25 cellular contexts compared by ENCODE assay signal in genomic region chr15:87881001-87881400, GRCh38.
"Had no signal": no experiment of that assay in that cellular context is flagged by ENCODE, and none has a peak within 500 bp of the region (broad histone marks: within the 10 kb centered on the region; RNA-seq: fewer than 3 reads in every experiment).

No MANE protein-coding gene starts in this region.

- H3K4me3 ChIP-seq: breast epithelium, SJSA1 had no signal

- H3K36me3 Mint-ChIP-seq: activated CD8-positive, alpha-beta memory T cell treated with anti-CD3 and anti-CD28 coated beads, Interleukin-2, amount 10 ng/mL, durations not matched to agents 7 days and 5 days; activated naive CD4-positive, alpha-beta T cell treated with anti-CD3 and anti-CD28 coated beads, Interleukin-2, amount 50 U/mL, for 24 hours had no signal

- H3K9me3 Mint-ChIP-seq: activated T-cell treated with anti-CD3 and anti-CD28 coated beads, Interleukin-2, amount 50 U/mL, for 24 hours; activated T-helper 1 cell treated with anti-CD3 and anti-CD28 coated beads, Interleukin-12 subunit alpha, Interleukin-12 subunit beta, Interleukin-2, Interleukin-4 antibody, amounts not matched to agents 30 ng/mL and 10 ng/mL and 1 ng/mL, durations not matched to agents 14 hours and 24 hours and 36 hours; T-helper 1 cell treated with Interleukin-12 subunit alpha and Interleukin-12 subunit beta and Interleukin-4 antibody, amounts not matched to agents 30 μg/mL and 1 μg/mL, for 36 hours had no signal

- H3K4me1 Mint-ChIP-seq: activated CD8-positive, alpha-beta memory T cell treated with anti-CD3 and anti-CD28 coated beads, Interleukin-2, amount 10 ng/mL, durations not matched to agents 7 days and 5 days; activated naive CD4-positive, alpha-beta T cell treated with anti-CD3 and anti-CD28 coated beads, Interleukin-2, amount 50 U/mL, for 24 hours had no signal

- H3K27ac Mint-ChIP-seq: activated CD8-positive, alpha-beta memory T cell treated with anti-CD3 and anti-CD28 coated beads, Interleukin-2, amount 10 ng/mL, durations not matched to agents 7 days and 5 days; activated naive CD4-positive, alpha-beta T cell treated with anti-CD3 and anti-CD28 coated beads, Interleukin-2, amount 50 U/mL, for 24 hours; activated T-cell treated with anti-CD3 and anti-CD28 coated beads, Interleukin-2, amount 50 U/mL, for 24 hours; activated T-helper 1 cell treated with anti-CD3 and anti-CD28 coated beads, Interleukin-12 subunit alpha, Interleukin-12 subunit beta, Interleukin-2, Interleukin-4 antibody, amounts not matched to agents 30 ng/mL and 10 ng/mL and 1 ng/mL, durations not matched to agents 14 hours and 24 hours and 36 hours; T-helper 1 cell treated with Interleukin-12 subunit alpha and Interleukin-12 subunit beta and Interleukin-4 antibody, amounts not matched to agents 30 μg/mL and 1 μg/mL, for 36 hours had no signal

- H3K36me3 ChIP-seq: breast epithelium, SJSA1 had no signal

- H3K4me3 Mint-ChIP-seq: activated CD8-positive, alpha-beta memory T cell treated with anti-CD3 and anti-CD28 coated beads, Interleukin-2, amount 10 ng/mL, durations not matched to agents 7 days and 5 days; activated naive CD4-positive, alpha-beta T cell treated with anti-CD3 and anti-CD28 coated beads, Interleukin-2, amount 50 U/mL, for 24 hours; activated T-cell treated with anti-CD3 and anti-CD28 coated beads, Interleukin-2, amount 50 U/mL, for 24 hours; activated T-helper 1 cell treated with anti-CD3 and anti-CD28 coated beads, Interleukin-12 subunit alpha, Interleukin-12 subunit beta, Interleukin-2, Interleukin-4 antibody, amounts not matched to agents 30 ng/mL and 10 ng/mL and 1 ng/mL, durations not matched to agents 14 hours and 24 hours and 36 hours; T-helper 1 cell treated with Interleukin-12 subunit alpha and Interleukin-12 subunit beta and Interleukin-4 antibody, amounts not matched to agents 30 μg/mL and 1 μg/mL, for 36 hours had no signal

- H3K27me3 Mint-ChIP-seq: activated CD8-positive, alpha-beta memory T cell treated with anti-CD3 and anti-CD28 coated beads, Interleukin-2, amount 10 ng/mL, durations not matched to agents 7 days and 5 days had no signal

- H3K27me3 ChIP-seq: breast epithelium, SJSA1 had no signal

- H3K9me3 ChIP-seq: breast epithelium, SJSA1 had no signal

- H3K27ac ChIP-seq: breast epithelium, SJSA1 had no signal

- H3K4me1 ChIP-seq: breast epithelium had no signal

- ATAC-seq: activated CD8-positive, alpha-beta memory T cell treated with anti-CD3 and anti-CD28 coated beads, Interleukin-2, amount 10 ng/mL, durations not matched to agents 7 days and 5 days; SK-N-SH treated with all-trans-retinoic acid at 6 μM for 48 hours had no signal

- DNase-seq: activated CD4-positive, alpha-beta T cell treated with anti-CD3 and anti-CD28 coated beads for 48 hours; activated CD4-positive, alpha-beta T cell treated with anti-CD3 and anti-CD28 coated beads, Interleukin-2, amount 50 U/mL, for 48 hours; activated CD4-positive, CD25-positive, alpha-beta regulatory T cell treated with anti-CD3 and anti-CD28 coated beads, Interleukin-2, amount 50 U/mL, for 72 hours; activated CD8-positive, alpha-beta memory T cell treated with anti-CD3 and anti-CD28 coated beads, Interleukin-2, amount 10 ng/mL, durations not matched to agents 7 days and 5 days; activated effector memory CD4-positive, alpha-beta T cell treated with Interleukin-2 at 50 U/mL for 16 hours; activated naive CD4-positive, alpha-beta T cell; activated T-cell treated with anti-CD3 and anti-CD28 coated beads, Interleukin-2, amount 50 U/mL, for 24 hours; aorta; caudate nucleus; NCI-H1048; NCI-H146; NCI-H1930; NCI-H2171; NCI-H2227 treated with DMSO at 0.1 percent for 48 hours; NCI-H446 treated with DMSO at 0.1 percent for 48 hours; NCI-H526; NCI-H774; SHP77; SW 1271 had no signal
